ENCODE assay signal across 9 cellular contexts in genomic region chr2:73414651-73415050, GRCh38.
"Had no signal": no experiment of that assay in that cellular context is flagged by ENCODE, and none has a peak within 500 bp of the region (broad histone marks: within the 10 kb centered on the region; RNA-seq: fewer than 3 reads in every experiment).

No MANE protein-coding gene starts in this region.

- H3K9me3 ChIP-seq: heart right ventricle, stomach had no signal

- H3K4me3 Mint-ChIP-seq: activated CD4-positive, alpha-beta memory T cell treated with anti-CD3 and anti-CD28 coated beads, Interleukin-2, amount 10 ng/mL, durations not matched to agents 7 days and 5 days; brain had no signal

- FAIRE-seq: keratinocyte had no signal

- DNase-seq: activated CD4-positive, alpha-beta memory T cell treated with anti-CD3 and anti-CD28 coated beads, Interleukin-2, amount 10 ng/mL, durations not matched to agents 7 days and 5 days; heart right ventricle; left ventricle myocardium superior; stimulated activated CD4-positive, alpha-beta T cell treated with anti-CD3 and anti-CD28 coated beads, Interleukin-15, amount 100 ng/mL, for 24 hours; stimulated activated CD4-positive, alpha-beta T cell treated with anti-CD3 and anti-CD28 coated beads, Interleukin-4, amount 100 ng/mL, for 24 hours; stomach; T-helper 9 cell had no signal

- H3K9me3 Mint-ChIP-seq: activated CD4-positive, alpha-beta memory T cell treated with anti-CD3 and anti-CD28 coated beads, Interleukin-2, amount 10 ng/mL, durations not matched to agents 7 days and 5 days had no signal

- H3K27me3 Mint-ChIP-seq: activated CD4-positive, alpha-beta memory T cell treated with anti-CD3 and anti-CD28 coated beads, Interleukin-2, amount 10 ng/mL, durations not matched to agents 7 days and 5 days; brain had no signal

- H3K4me3 ChIP-seq: heart right ventricle, stomach had no signal

- H3K27me3 ChIP-seq: heart right ventricle, stomach had no signal

- H3K27ac Mint-ChIP-seq: activated CD4-positive, alpha-beta memory T cell treated with anti-CD3 and anti-CD28 coated beads, Interleukin-2, amount 10 ng/mL, durations not matched to agents 7 days and 5 days; brain had no signal

- H3K27ac ChIP-seq: heart right ventricle, stomach had no signal

- ATAC-seq: heart right ventricle, left ventricle myocardium superior had no signal
